8 cellular contexts compared by ENCODE assay signal in genomic region chr11:19344661-19345518, GRCh38.
DNase-seq lines count a peak whose midpoint lies in the region; ATAC-seq and TF ChIP-seq lines count a peak whose summit lies in the region.

No MANE protein-coding gene starts in this region.

- peaks cover 8% of the 10 kb centered on the region for H3K4me1 ChIP-seq in iPS-15b (ENCODE audit: control insufficient read depth, insufficient read depth, low read length)
- H3K4me1 ChIP-seq in effector memory CD4-positive, alpha-beta T cell (ENCODE audit: control insufficient read depth, insufficient read depth, low read length, poor library complexity, severe bottlenecking) = no peaks in the 10 kb centered on the region

- H3K4me1 Mint-ChIP-seq in stimulated activated effector memory CD8-positive, alpha-beta T cell treated with anti-CD3 and anti-CD28 coated beads, Interleukin-12 subunit alpha, Interleukin-12 subunit beta, amount 100 ng/mL, for 72 hours = peaks cover 14% of the 10 kb centered on the region

- no peaks in the 10 kb centered on the region for H3K9me3 ChIP-seq in iPS-15b (ENCODE audit: control insufficient read depth, insufficient read depth, low read length)
- H3K9me3 ChIP-seq in effector memory CD4-positive, alpha-beta T cell (ENCODE audit: control insufficient read depth, low read length) = no peaks in the 10 kb centered on the region

- no peaks in the 10 kb centered on the region for H3K9me3 Mint-ChIP-seq in stimulated activated effector memory CD8-positive, alpha-beta T cell treated with anti-CD3 and anti-CD28 coated beads, Interleukin-12 subunit alpha, Interleukin-12 subunit beta, amount 100 ng/mL, for 72 hours

- H3K27ac ChIP-seq in effector memory CD4-positive, alpha-beta T cell (ENCODE audit: insufficient read depth, low read length, poor library complexity, severe bottlenecking) = no peak overlapping the region

- H3K27me3 ChIP-seq in iPS-15b (ENCODE audit: control insufficient read depth, insufficient read depth, low read length) = peaks cover 70% of the 10 kb centered on the region
- no peaks in the 10 kb centered on the region for H3K27me3 ChIP-seq in effector memory CD4-positive, alpha-beta T cell (replicated peaks; ENCODE audit: control insufficient read depth, insufficient read depth, low read length, poor library complexity, severe bottlenecking)

- H3K4me3 ChIP-seq in astrocyte of the cerebellum (ENCODE audit: low read depth, low read length) = peak overlapping the region; percentile 29
- H3K4me3 ChIP-seq in iPS-15b (ENCODE audit: low read depth, low read length) = peak overlapping the region; percentile 58
- no peak overlapping the region for H3K4me3 ChIP-seq in effector memory CD4-positive, alpha-beta T cell (ENCODE audit: insufficient read depth, low read depth, low read length, poor library complexity, severe bottlenecking)

- no peaks in the 10 kb centered on the region for H3K36me3 ChIP-seq in iPS-15b (ENCODE audit: control insufficient read depth, insufficient read depth, low read length)
- no peaks in the 10 kb centered on the region for H3K36me3 ChIP-seq in effector memory CD4-positive, alpha-beta T cell (ENCODE audit: control insufficient read depth, insufficient read depth, low read length)

- in situ Hi-C loops in astrocyte of the cerebellum (cut with HindIII; ENCODE audit: low sequenced_read_pairs) = no loop called here

- H3K27ac Mint-ChIP-seq in stimulated activated effector memory CD8-positive, alpha-beta T cell treated with anti-CD3 and anti-CD28 coated beads, Interleukin-12 subunit alpha, Interleukin-12 subunit beta, amount 100 ng/mL, for 72 hours = no peak overlapping the region

- no peaks in the 10 kb centered on the region for H3K36me3 Mint-ChIP-seq in stimulated activated effector memory CD8-positive, alpha-beta T cell treated with anti-CD3 and anti-CD28 coated beads, Interleukin-12 subunit alpha, Interleukin-12 subunit beta, amount 100 ng/mL, for 72 hours

- no peak overlapping the region for H3K9ac ChIP-seq in iPS-15b (ENCODE audit: low read depth, low read length)

- DNase-seq in NCI-H524 (lab: John Stamatoyannopoulos, UW) (peak; percentile 67 to 71), NCI-H524 treated with DMSO at 0.1 percent for 48 hours (lab: John Stamatoyannopoulos, UW) (no peak), HPDE6-E6E7 (ENCODE audit: extremely low spot score) (peak; percentile 9), astrocyte of the cerebellum (ENCODE audit: low read depth) (peak; percentile 19)
- DNase-seq in stimulated activated effector memory CD8-positive, alpha-beta T cell treated with anti-CD3 and anti-CD28 coated beads, Interleukin-12 subunit alpha, Interleukin-12 subunit beta, amount 100 ng/mL, for 72 hours (ENCODE audit: low spot score in 2 of 2) = no peak
- no peak for DNase-seq in effector memory CD4-positive, alpha-beta T cell

- H3K4me3 Mint-ChIP-seq in stimulated activated effector memory CD8-positive, alpha-beta T cell treated with anti-CD3 and anti-CD28 coated beads, Interleukin-12 subunit alpha, Interleukin-12 subunit beta, amount 100 ng/mL, for 72 hours = peak overlapping the region; percentile 25

- TF ChIP-seq CTCF in astrocyte of the cerebellum (IDR thresholded peaks at IDR 0.05; ENCODE audit: low read depth, low read length, missing control alignments) = no peak

- ATAC-seq in stimulated activated effector memory CD8-positive, alpha-beta T cell treated with anti-CD3 and anti-CD28 coated beads, Interleukin-12 subunit alpha, Interleukin-12 subunit beta, amount 100 ng/mL, for 72 hours = peak; percentile 33
- no peak for ATAC-seq in GM21367 (IDR thresholded peaks at IDR 0.05; ENCODE audit: unreplicated experiment)

Comparison
In these comparisons a context has a peak if more than half of its experiments do, and no peak if none do; other contexts are left out.
1. DNase-seq: peak in NCI-H524 (2 of 2), HPDE6-E6E7 (single experiment) and astrocyte of the cerebellum (single experiment); none in NCI-H524 treated with DMSO at 0.1 percent for 48 hours (single experiment), stimulated activated effector memory CD8-positive, alpha-beta T cell treated with anti-CD3 and anti-CD28 coated beads, Interleukin-12 subunit alpha, Interleukin-12 subunit beta, amount 100 ng/mL, for 72 hours (0 of 2) and effector memory CD4-positive, alpha-beta T cell (0 of 3).